10 cellular contexts compared by ENCODE assay signal in genomic region chr6:9520417-9521151, GRCh38.
DNase-seq lines count a peak whose midpoint lies in the region; ATAC-seq, FAIRE-seq and TF ChIP-seq lines count a peak whose summit lies in the region.
"Had no signal": no experiment of that assay in that cellular context is flagged by ENCODE, and none has a peak within 500 bp of the region (broad histone marks: within the 10 kb centered on the region; RNA-seq: fewer than 3 reads in every experiment).

No MANE protein-coding gene starts in this region.

- H2AFZ ChIP-seq in mammary epithelial cell (ENCODE audit: low read depth, low read length), result peak overlapping the region; percentile 76

- in situ Hi-C loops in mammary epithelial cell (cut with MboI; ENCODE audit: low sequenced_read_pairs in 2 of 2), result no loop called here

- no TSS peak for BruUV-seq in mammary epithelial cell (replicated peaks; lab: Mats Ljungman, UMichigan)

- peak; percentile 56 for FAIRE-seq in urothelium cell line (lab: Jason Lieb, UNC)

- dilution Hi-C loops in mammary epithelial cell (cut with HindIII; ENCODE audit: low sequenced_read_pairs), result no loop called here

- H3K9ac ChIP-seq in mammary epithelial cell (ENCODE audit: insufficient read depth, low read length), result no peak overlapping the region
- H3K9ac ChIP-seq: BLaER1 had no signal

- no peak overlapping the region for H3K4me3 ChIP-seq in mammary epithelial cell (replicated peaks in 1 of 3; ENCODE audit: insufficient read depth in 1 of 3, low read depth in 2 of 3, low read length in 3 of 3)
- H3K4me3 ChIP-seq: BLaER1 had no signal

- H3K4me1 ChIP-seq in mammary epithelial cell (ENCODE audit: insufficient read depth, low read length), result peaks cover 61% of the 10 kb centered on the region
- H3K4me1 ChIP-seq: BLaER1 had no signal

- H3K27ac ChIP-seq in mammary epithelial cell (ENCODE audit: insufficient read depth, low read depth, low read length), result peak overlapping the region; percentile 76
- H3K27ac ChIP-seq: BLaER1 had no signal

- no peak for DNase-seq in activated T-cell treated with anti-CD3 and anti-CD28 coated beads, Interleukin-2, amount 50 U/mL, for 4 hours
- DNase-seq in activated T-cell treated with anti-CD3 and anti-CD28 coated beads, Interleukin-2, amount 50 U/mL, for 1 hour, result no peak
- peak; percentile 79 for DNase-seq in mammary epithelial cell
- peak; percentile 27 for DNase-seq in urothelium cell line (ENCODE audit: low spot score)
- DNase-seq in NCI-H1930 (lab: John Stamatoyannopoulos, UW), result no peak
- DNase-seq in LoVo (ENCODE audit: low spot score), result no peak
- DNase-seq in activated naive CD4-positive, alpha-beta T cell treated with Interleukin-2 at 50 U/mL for 16 hours, result no peak
- DNase-seq: H7 had no signal

- H3K9me3 ChIP-seq in mammary epithelial cell (replicated peaks; ENCODE audit: insufficient read depth, low read length), result no peaks in the 10 kb centered on the region
- H3K9me3 ChIP-seq: BLaER1 had no signal

- H3K4me2 ChIP-seq in mammary epithelial cell (ENCODE audit: insufficient read depth, low read depth, low read length), result peak overlapping the region; percentile 48
- H3K4me2 ChIP-seq: BLaER1 had no signal

- H3K4me3 Mint-ChIP-seq in activated T-cell treated with anti-CD3 and anti-CD28 coated beads, Interleukin-2, amount 50 U/mL, for 4 hours, result no peak overlapping the region

- WGBS in mammary epithelial cell (ENCODE audit: low coverage, missing lambda C conversion rate), result 44% methylated on average over 8 of the region's 8 CpGs

- H3K79me2 ChIP-seq in mammary epithelial cell (ENCODE audit: insufficient read depth, low read length), result no peaks in the 10 kb centered on the region

- H3K36me3 ChIP-seq in mammary epithelial cell (ENCODE audit: insufficient read depth, low read length), result no peaks in the 10 kb centered on the region
- H3K36me3 ChIP-seq: BLaER1 had no signal

- H3K4me1 Mint-ChIP-seq in activated T-cell treated with anti-CD3 and anti-CD28 coated beads, Interleukin-2, amount 50 U/mL, for 4 hours (ENCODE audit: low read depth), result no peaks in the 10 kb centered on the region

- peaks cover 5% of the 10 kb centered on the region for H3K9me3 Mint-ChIP-seq in activated T-cell treated with anti-CD3 and anti-CD28 coated beads, Interleukin-2, amount 50 U/mL, for 4 hours

- intact Hi-C loops in mammary epithelial cell (cut with micrococcal nuclease), result loop anchor here (10.0 kb wide), 1 partner anchor 116 kb away; no protein-coding TSS in a partner anchor

- no peaks in the 10 kb centered on the region for H3K27me3 ChIP-seq in mammary epithelial cell (ENCODE audit: insufficient read depth, low read length)
- H3K27me3 ChIP-seq: BLaER1 had no signal

- no peaks in the 10 kb centered on the region for H4K20me1 ChIP-seq in mammary epithelial cell (ENCODE audit: insufficient read depth, low read length)
- H4K20me1 ChIP-seq: BLaER1 had no signal

- TF ChIP-seq CTCF in mammary epithelial cell (conservative IDR thresholded peaks at IDR 0.05 in 1 of 2, IDR thresholded peaks at IDR 0.05 in 1 of 2; ENCODE audit: extremely low read depth in 1 of 2, insufficient read depth in 1 of 2, low read depth in 1 of 2, low read length in 2 of 2), result no peak

- CTCF ChIA-PET in mammary epithelial cell (lab: Charles Lee; ENCODE audit: low non-redundant PET), result no interaction called here

- no peaks in the 10 kb centered on the region for H3K27me3 Mint-ChIP-seq in activated T-cell treated with anti-CD3 and anti-CD28 coated beads, Interleukin-2, amount 50 U/mL, for 4 hours (ENCODE audit: low read depth)

- no peaks in the 10 kb centered on the region for H3K36me3 Mint-ChIP-seq in activated T-cell treated with anti-CD3 and anti-CD28 coated beads, Interleukin-2, amount 50 U/mL, for 4 hours (ENCODE audit: insufficient read depth)

- ATAC-seq in activated T-cell treated with anti-CD3 and anti-CD28 coated beads, Interleukin-2, amount 50 U/mL, for 4 hours, result peak; percentile 10 to 25
- ATAC-seq in HG03442 (IDR thresholded peaks at IDR 0.05; ENCODE audit: unreplicated experiment), result peak; percentile 52

Comparison
In these comparisons a context has a peak if more than half of its experiments do, and no peak if none do; other contexts are left out.
1. DNase-seq: peak in mammary epithelial cell (single experiment) and urothelium cell line (single experiment); none in activated T-cell treated with anti-CD3 and anti-CD28 coated beads, Interleukin-2, amount 50 U/mL, for 4 hours (single experiment), activated T-cell treated with anti-CD3 and anti-CD28 coated beads, Interleukin-2, amount 50 U/mL, for 1 hour (single experiment), NCI-H1930 (0 of 2), LoVo (single experiment) and activated naive CD4-positive, alpha-beta T cell treated with Interleukin-2 at 50 U/mL for 16 hours (single experiment).